8 cellular contexts compared by ENCODE assay signal in the genomic region with DNA sequence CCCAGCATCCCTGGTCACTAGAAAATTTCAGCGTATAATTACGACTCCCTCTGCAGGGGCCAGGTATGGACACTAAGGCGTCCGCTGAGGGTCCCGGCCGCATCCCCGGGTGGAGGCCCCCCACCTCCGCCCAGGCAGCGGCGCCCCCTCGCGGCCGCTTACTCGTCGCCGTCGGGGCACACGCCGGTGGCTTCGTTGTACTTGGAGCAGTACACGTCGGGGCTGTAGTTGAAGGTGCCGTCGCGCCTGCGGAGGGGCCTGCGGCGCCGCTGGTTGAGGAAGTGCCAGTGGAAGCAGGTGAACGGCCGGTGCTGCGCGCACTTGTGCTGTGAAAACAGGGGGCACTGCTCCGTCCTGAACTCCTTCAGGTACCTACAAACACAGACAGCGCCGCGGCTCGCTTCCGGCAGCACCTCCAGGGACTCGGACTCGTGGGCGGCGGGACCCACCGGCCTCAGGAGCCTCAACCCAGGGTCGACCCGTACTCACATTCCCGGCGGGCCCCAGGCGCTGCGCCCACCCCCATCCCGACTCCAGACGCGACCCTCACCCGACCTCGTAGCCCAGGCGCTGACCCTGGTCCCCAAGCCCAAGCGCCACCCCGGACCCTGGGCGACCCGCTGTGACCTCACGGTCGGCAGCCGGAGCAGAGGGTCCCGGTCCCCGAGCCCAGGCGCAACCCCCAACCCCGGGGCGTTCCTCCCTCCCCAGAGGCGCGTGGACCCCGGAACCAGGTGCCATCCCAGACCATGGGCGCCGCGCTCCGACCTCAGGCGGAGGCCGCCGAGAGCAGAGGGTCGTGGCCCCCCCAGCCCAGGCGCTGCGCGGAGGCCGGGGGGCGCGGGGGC. TPM values are rescaled to one million over a fixed set of nuclear protein-coding genes. Genes with fewer than 3 reads are reported as not detected.
DNase-seq lines count a peak whose midpoint lies in the region; ATAC-seq and TF ChIP-seq lines count a peak whose summit lies in the region.

No MANE protein-coding gene starts in this region.

- H3K9ac ChIP-seq in endodermal cell (ENCODE audit: extremely low read depth, low read length, poor library complexity, severe bottlenecking), result peak overlapping the region; percentile 53
- peak overlapping the region; percentile 77 to 81 for H3K9ac ChIP-seq in mucosa of rectum (ENCODE audit: low read depth in 1 of 2, low read length in 2 of 2)

- peak overlapping the region; percentile 74 for H3K4me3 Mint-ChIP-seq in endodermal cell

- H3K4me1 ChIP-seq in endodermal cell (ENCODE audit: control insufficient read depth, insufficient read depth, low read length) (no peaks in the 10 kb centered on the region), mucosa of rectum (ENCODE audit: control insufficient read depth in 2 of 2, insufficient read depth in 2 of 2, low read length in 2 of 2) (peaks cover 4 to 5% of the 10 kb centered on the region in 2 donors)

- WGBS in endodermal cell (ENCODE audit: insufficient coverage in 1 of 2, insufficient read length in 1 of 2), 2 experiments, result 8 to 10% methylated on average over 34 to 85 of the region's 85 CpGs

- H3K27me3 Mint-ChIP-seq in endodermal cell (ENCODE audit: insufficient read depth), result no peaks in the 10 kb centered on the region

- peak; percentile 74 for TF ChIP-seq CTCF in HFF-Myc (IDR thresholded peaks at IDR 0.05; ENCODE audit: low read depth, low read length, missing control alignments)
- TF ChIP-seq CTCF in endodermal cell (conservative IDR thresholded peaks at IDR 0.05), result peak; percentile 87

- H3K36me3 Mint-ChIP-seq in endodermal cell (ENCODE audit: low read depth), result peaks cover 11% of the 10 kb centered on the region

- H3K4me1 Mint-ChIP-seq in endodermal cell, result no peaks in the 10 kb centered on the region

- H3K27me3 ChIP-seq in endodermal cell (ENCODE audit: control insufficient read depth, insufficient read depth, low read length, poor library complexity, severe bottlenecking) (no peaks in the 10 kb centered on the region), mucosa of rectum (ENCODE audit: control insufficient read depth in 2 of 2, insufficient read depth in 2 of 2, low read length in 2 of 2) (no peaks in the 10 kb centered on the region)

- no peak for ATAC-seq in GM18861 (IDR thresholded peaks at IDR 0.05; ENCODE audit: unreplicated experiment)

- H3K36me3 ChIP-seq in endodermal cell (ENCODE audit: control insufficient read depth, insufficient read depth, low read length) (peaks cover 9% of the 10 kb centered on the region), mucosa of rectum (ENCODE audit: control insufficient read depth in 2 of 2, insufficient read depth in 2 of 2, low read length in 2 of 2) (peaks cover 4 to 9% of the 10 kb centered on the region in 2 donors)

- no peaks in the 10 kb centered on the region for H3K9me3 Mint-ChIP-seq in endodermal cell

- H3K27ac Mint-ChIP-seq in endodermal cell, result peak overlapping the region; percentile 52

- H3K4me3 ChIP-seq in HFF-Myc (replicated peaks; ENCODE audit: low read depth, low read length), result peak overlapping the region; percentile 71
- peak overlapping the region; percentile 77 for H3K4me3 ChIP-seq in endodermal cell (ENCODE audit: low read length)
- peak overlapping the region; percentile 79 to 89 for H3K4me3 ChIP-seq in mucosa of rectum (ENCODE audit: low read length in 2 of 2)

- no peaks in the 10 kb centered on the region for H3K9me3 ChIP-seq in endodermal cell (ENCODE audit: control insufficient read depth, low read length)
- H3K9me3 ChIP-seq in mucosa of rectum (ENCODE audit: control insufficient read depth in 2 of 2, low read length in 2 of 2), result no peaks in the 10 kb centered on the region

- DNase-seq in EH (ENCODE audit: low read depth) (peak; percentile 46), HFF-Myc (ENCODE audit: extremely low read depth, low read depth) (no peak), NCI-H460 (ENCODE audit: extremely low read depth, low read depth) (peak; percentile 30), endodermal cell (peak; percentile 89)
- peak; percentile 88 for DNase-seq in activated CD8-positive, alpha-beta memory T cell treated with anti-CD3 and anti-CD28 coated beads for 24 hours
- peak; percentile 36 to 62 (median 49) for DNase-seq in stimulated activated naive CD4-positive, alpha-beta T cell (lab: John Stamatoyannopoulos, UW)

- H3K27ac ChIP-seq in endodermal cell (ENCODE audit: low read depth, low read length), result no peak overlapping the region
- H3K27ac ChIP-seq in mucosa of rectum (ENCODE audit: low read depth in 2 of 2, low read length in 2 of 2), result peak overlapping the region; percentile 76 to 84

RNA-seq across cellular contexts. Expression of a gene that starts 0.6 kb away (rescaled TPM):
- total RNA-seq in NCI-H460 (2014; rRNA removed; shearing (Covaris generic)), result 29.2 and 31.0 TPM in 2 replicates
- 204 and 207 TPM in 2 replicates for polyA plus RNA-seq in NCI-H460 (2014; cell fraction: nucleus; rRNA removed)
- total RNA-seq in endodermal cell, result 10 to 100 TPM; 46.4 to 48.3 TPM
- polyA plus RNA-seq in endodermal cell (2013, experiment 1 of 2), result 17.5 TPM
- 19.7 TPM for polyA plus RNA-seq in endodermal cell (2013, experiment 2 of 2)

RNA-seq across cellular contexts. Expression of a gene that starts 6.6 kb away (rescaled TPM):
- total RNA-seq in NCI-H460 (2014; rRNA removed; shearing (Covaris generic)), result 29.7 and 31.1 TPM in 2 replicates
- polyA plus RNA-seq in NCI-H460 (2014; cell fraction: nucleus; rRNA removed), result 50.5 and 69.9 TPM in 2 replicates
- total RNA-seq in endodermal cell, result 10 to 100 TPM in 1 of 2 donors, 1 to 10 TPM in 1; 9.2 to 10.9 TPM
- polyA plus RNA-seq in endodermal cell (2013, experiment 1 of 2), result 17.1 TPM
- polyA plus RNA-seq in endodermal cell (2013, experiment 2 of 2), result 13.9 TPM

RNA-seq across cellular contexts. Expression of a gene that starts 17.0 kb away (rescaled TPM):
- not detected in 2 replicates for total RNA-seq in NCI-H460 (2014; rRNA removed; shearing (Covaris generic))
- not detected in 2 replicates for polyA plus RNA-seq in NCI-H460 (2014; cell fraction: nucleus; rRNA removed)
- under 1 TPM; 0.51 to 0.79 TPM for total RNA-seq in endodermal cell
- polyA plus RNA-seq in endodermal cell (2013, experiment 1 of 2), result not detected
- not detected for polyA plus RNA-seq in endodermal cell (2013, experiment 2 of 2)

RNA-seq across cellular contexts. Expression of a gene that starts 30.4 kb away (rescaled TPM):
- 0.42 and 0.61 TPM in 2 replicates for total RNA-seq in NCI-H460 (2014; rRNA removed; shearing (Covaris generic))
- polyA plus RNA-seq in NCI-H460 (2014; cell fraction: nucleus; rRNA removed), result 3.2 TPM in 1 of 2 replicates, not detected in the other
- total RNA-seq in endodermal cell, result 1 to 10 TPM; 1.9 to 2.2 TPM
- 2.2 TPM for polyA plus RNA-seq in endodermal cell (2013, experiment 1 of 2)
- 1.9 TPM for polyA plus RNA-seq in endodermal cell (2013, experiment 2 of 2)
